In genomic region chr16:78102122-78102660, GRCh38 we compare ENCODE assay signal across 17 cellular contexts.
"Had no signal": no experiment of that assay in that cellular context is flagged by ENCODE, and none has a peak within 500 bp of the region (broad histone marks: within the 10 kb centered on the region; RNA-seq: fewer than 3 reads in every experiment).

No MANE protein-coding gene starts in this region.

- H3K27ac ChIP-seq: heart left ventricle, lower lobe of right lung, pancreas, tibial nerve, uterus had no signal

- H3K4me1 ChIP-seq: uterus had no signal

- H3K27ac Mint-ChIP-seq: activated naive CD4-positive, alpha-beta T cell treated with anti-CD3 and anti-CD28 coated beads for 36 hours; dendritic cell treated with granulocyte-macrophage colony-stimulating factor and Interleukin-4, amounts not matched to agents 40 ng/mL and 50 ng/mL, for 4 days; mesothelial cell of epicardium had no signal

- H3K9me3 Mint-ChIP-seq: activated naive CD4-positive, alpha-beta T cell treated with anti-CD3 and anti-CD28 coated beads for 36 hours; dendritic cell treated with granulocyte-macrophage colony-stimulating factor and Interleukin-4, amounts not matched to agents 40 ng/mL and 50 ng/mL, for 4 days; mesothelial cell of epicardium had no signal

- H3K4me3 Mint-ChIP-seq: dendritic cell treated with granulocyte-macrophage colony-stimulating factor and Interleukin-4, amounts not matched to agents 40 ng/mL and 50 ng/mL, for 4 days; mesothelial cell of epicardium had no signal

- H3K36me3 ChIP-seq: heart left ventricle, lower lobe of right lung, pancreas, tibial nerve, uterus had no signal

- H3K36me3 Mint-ChIP-seq: mesothelial cell of epicardium had no signal

- H3K4me3 ChIP-seq: heart left ventricle, lower lobe of right lung, pancreas, tibial nerve, uterus had no signal

- H3K27me3 ChIP-seq: heart left ventricle, pancreas, tibial nerve, uterus had no signal

- ATAC-seq: activated CD4-positive, CD25-positive, alpha-beta regulatory T cell treated with anti-CD3 and anti-CD28 coated beads, Interleukin-2, amount 50 U/mL, for 24 hours; heart left ventricle; left colon; lower lobe of right lung; pancreas had no signal

- DNase-seq: activated CD4-positive, alpha-beta T cell treated with anti-CD3 and anti-CD28 coated beads, Interleukin-2, amount 50 U/mL, for 1 hour; activated CD8-positive, alpha-beta memory T cell treated with anti-CD3 and anti-CD28 coated beads for 24 hours; activated naive CD4-positive, alpha-beta T cell treated with anti-CD3 and anti-CD28 coated beads for 36 hours; central memory CD4-positive, alpha-beta T cell; effector memory CD4-positive, alpha-beta T cell; foreskin melanocyte; heart left ventricle; left colon; lower lobe of right lung; stimulated activated CD4-positive, alpha-beta T cell treated with anti-CD3 and anti-CD28 coated beads, Interleukin-1b, Interleukin-23, amount 100 ng/mL, for 48 hours; T-helper 9 cell; uterus had no signal

- H3K9me3 ChIP-seq: heart left ventricle, lower lobe of right lung, pancreas, tibial nerve, uterus had no signal

- H3K27me3 Mint-ChIP-seq: dendritic cell treated with granulocyte-macrophage colony-stimulating factor and Interleukin-4, amounts not matched to agents 40 ng/mL and 50 ng/mL, for 4 days had no signal
